In genomic region chr13:21399741-21400140, GRCh38 we compare ENCODE assay signal across 13 cellular contexts. TPM values are rescaled to one million over a fixed set of nuclear protein-coding genes. Genes with fewer than 3 reads are reported as not detected.
A peak's percentile ranks its signal among the peaks of the same experiment; 100 is the strongest.
DNase-seq lines count a peak whose midpoint lies in the region; ATAC-seq lines count a peak whose summit lies in the region.
"Had no signal": no experiment of that assay in that cellular context is flagged by ENCODE, and none has a peak within 500 bp of the region (broad histone marks: within the 10 kb centered on the region; RNA-seq: fewer than 3 reads in every experiment).

No MANE protein-coding gene starts in this region.

- H3K4me2 ChIP-seq in GM23248 (ENCODE audit: unreplicated experiment): no peak overlapping the region

- no peaks in the 10 kb centered on the region for H3K36me3 ChIP-seq in GM23248 (ENCODE audit: low read depth)
- H3K36me3 ChIP-seq: ovary had no signal

- H3K9ac ChIP-seq in GM23248: no peak overlapping the region

- H4K20me1 ChIP-seq in GM23248 (ENCODE audit: insufficient read depth): no peaks in the 10 kb centered on the region

- peaks cover 42% of the 10 kb centered on the region for H3K36me3 Mint-ChIP-seq in activated naive CD8-positive, alpha-beta T cell treated with anti-CD3 and anti-CD28 coated beads for 36 hours
- peaks cover 4% of the 10 kb centered on the region for H3K36me3 Mint-ChIP-seq in natural killer cell treated with Interleukin-12 subunit alpha and Interleukin-12 subunit beta and Interleukin-15 and Interleukin-18, amount 100 ng/mL, for 72 hours

- H2AFZ ChIP-seq in GM23248: no peak overlapping the region

- 98 to 100% methylated on average over 3 of the region's 3 CpGs for WGBS in GM23248 (ENCODE audit: low coverage in 1 of 2, low lambda C conversion rate in 2 of 2, missing lambda C conversion rate in 2 of 2), 2 experiments

- DNase-seq in GM23248: peak; percentile 2
- peak; percentile 69 to 83 for DNase-seq in NOMO-1 (lab: John Stamatoyannopoulos, UW; ENCODE audit: unreplicated experiment in 2 of 2)
- DNase-seq in activated naive CD8-positive, alpha-beta T cell treated with anti-CD3 and anti-CD28 coated beads for 36 hours: no peak
- no peak for DNase-seq in natural killer cell treated with Interleukin-12 subunit alpha and Interleukin-12 subunit beta and Interleukin-15 and Interleukin-18, amount 100 ng/mL, for 72 hours (ENCODE audit: low spot score)
- no peak for DNase-seq in AG20443 (ENCODE audit: low spot score)
- DNase-seq in NCI-H2029 treated with DMSO at 0.1 percent for 48 hours (lab: John Stamatoyannopoulos, UW): no peak
- DNase-seq: activated gamma-delta T cell, Caco-2, HCEC 1CT, ovary had no signal

- peak overlapping the region; percentile 83 for H3K27ac Mint-ChIP-seq in activated naive CD8-positive, alpha-beta T cell treated with anti-CD3 and anti-CD28 coated beads for 36 hours
- H3K27ac Mint-ChIP-seq in natural killer cell treated with Interleukin-12 subunit alpha and Interleukin-12 subunit beta and Interleukin-15 and Interleukin-18, amount 100 ng/mL, for 72 hours: peak overlapping the region; percentile 11 to 81
- H3K27ac Mint-ChIP-seq: dendritic cell treated with granulocyte-macrophage colony-stimulating factor and Interleukin-4, amounts not matched to agents 40 ng/mL and 50 ng/mL, for 4 days had no signal

- peaks cover 11% of the 10 kb centered on the region for H3F3A ChIP-seq in GM23248 (ENCODE audit: insufficient read depth)

- no peaks in the 10 kb centered on the region for H3K27me3 ChIP-seq in GM23248 (replicated peaks; ENCODE audit: insufficient read depth)
- H3K27me3 ChIP-seq: ovary had no signal

- in situ Hi-C loops in GM23248 (cut with MboI): no loop called here

- H3K9me3 ChIP-seq in GM23248 (ENCODE audit: low read depth): no peaks in the 10 kb centered on the region
- H3K9me3 ChIP-seq: Caco-2, ovary had no signal

- no peak overlapping the region for H3K4me3 ChIP-seq in GM23248
- H3K4me3 ChIP-seq: ovary had no signal

- H3K9me3 Mint-ChIP-seq in activated naive CD8-positive, alpha-beta T cell treated with anti-CD3 and anti-CD28 coated beads for 36 hours: no peaks in the 10 kb centered on the region
- H3K9me3 Mint-ChIP-seq in natural killer cell treated with Interleukin-12 subunit alpha and Interleukin-12 subunit beta and Interleukin-15 and Interleukin-18, amount 100 ng/mL, for 72 hours: no peaks in the 10 kb centered on the region
- H3K9me3 Mint-ChIP-seq: dendritic cell treated with granulocyte-macrophage colony-stimulating factor and Interleukin-4, amounts not matched to agents 40 ng/mL and 50 ng/mL, for 4 days had no signal

- H3K4me1 ChIP-seq in GM23248 (ENCODE audit: insufficient read depth): peaks cover 18% of the 10 kb centered on the region
- H3K4me1 ChIP-seq: Caco-2 had no signal

- peaks cover 51% of the 10 kb centered on the region for H3K4me1 Mint-ChIP-seq in activated naive CD8-positive, alpha-beta T cell treated with anti-CD3 and anti-CD28 coated beads for 36 hours
- peaks cover 22 to 27% of the 10 kb centered on the region in 2 donors for H3K4me1 Mint-ChIP-seq in natural killer cell treated with Interleukin-12 subunit alpha and Interleukin-12 subunit beta and Interleukin-15 and Interleukin-18, amount 100 ng/mL, for 72 hours (ENCODE audit: low read depth in 2 of 2)

- no peaks in the 10 kb centered on the region for H3K9me2 ChIP-seq in GM23248 (ENCODE audit: insufficient read depth)

- no peaks in the 10 kb centered on the region for H3K27me3 Mint-ChIP-seq in activated naive CD8-positive, alpha-beta T cell treated with anti-CD3 and anti-CD28 coated beads for 36 hours
- no peaks in the 10 kb centered on the region for H3K27me3 Mint-ChIP-seq in natural killer cell treated with Interleukin-12 subunit alpha and Interleukin-12 subunit beta and Interleukin-15 and Interleukin-18, amount 100 ng/mL, for 72 hours
- H3K27me3 Mint-ChIP-seq: dendritic cell treated with granulocyte-macrophage colony-stimulating factor and Interleukin-4, amounts not matched to agents 40 ng/mL and 50 ng/mL, for 4 days had no signal

- H3K4me3 Mint-ChIP-seq in activated naive CD8-positive, alpha-beta T cell treated with anti-CD3 and anti-CD28 coated beads for 36 hours: no peak overlapping the region
- H3K4me3 Mint-ChIP-seq in natural killer cell treated with Interleukin-12 subunit alpha and Interleukin-12 subunit beta and Interleukin-15 and Interleukin-18, amount 100 ng/mL, for 72 hours: peak overlapping the region; percentile 2
- H3K4me3 Mint-ChIP-seq: dendritic cell treated with granulocyte-macrophage colony-stimulating factor and Interleukin-4, amounts not matched to agents 40 ng/mL and 50 ng/mL, for 4 days had no signal

- no peak overlapping the region for H3K27ac ChIP-seq in GM23248
- H3K27ac ChIP-seq: ovary, RWPE1 had no signal

- H3K79me2 ChIP-seq in GM23248 (ENCODE audit: insufficient read depth): no peaks in the 10 kb centered on the region

- ATAC-seq in natural killer cell treated with Interleukin-12 subunit alpha and Interleukin-12 subunit beta and Interleukin-15 and Interleukin-18, amount 100 ng/mL, for 72 hours: no peak
- ATAC-seq in GM19395 (IDR thresholded peaks at IDR 0.05; ENCODE audit: unreplicated experiment): no peak

RNA-seq across cellular contexts. Expression of gene ZDHHC20, which starts 59.4 kb away (rescaled TPM):
- 65.3 and 82.6 TPM in 2 replicates for total RNA-seq in GM23248 (2014; rRNA removed; shearing (Covaris generic))
- polyA plus RNA-seq in GM23248 (2016; fragmentation: Nextera tagmentation; extraction: Ambion mirVana): 40.0 and 41.1 TPM in 2 replicates
- total RNA-seq in activated naive CD8-positive, alpha-beta T cell treated with anti-CD3 and anti-CD28 coated beads for 36 hours: 10 to 100 TPM; 52.0 to 52.8 TPM
- 10 to 100 TPM; 46.0 to 54.9 TPM for total RNA-seq in natural killer cell treated with Interleukin-12 subunit alpha and Interleukin-12 subunit beta and Interleukin-15 and Interleukin-18, amount 100 ng/mL, for 72 hours

Comparison
In these comparisons a context has a peak if more than half of its experiments do, and no peak if none do; other contexts are left out.
1. DNase-seq: peak in GM23248 (single experiment) and NOMO-1 (2 of 2); none in activated naive CD8-positive, alpha-beta T cell treated with anti-CD3 and anti-CD28 coated beads for 36 hours (single experiment), natural killer cell treated with Interleukin-12 subunit alpha and Interleukin-12 subunit beta and Interleukin-15 and Interleukin-18, amount 100 ng/mL, for 72 hours (single experiment), AG20443 (single experiment) and NCI-H2029 treated with DMSO at 0.1 percent for 48 hours (single experiment).